ENCODE assay signal across 8 cellular contexts in genomic region chr5:55535199-55535905, GRCh38. TPM values are rescaled to one million over a fixed set of nuclear protein-coding genes. Genes with fewer than 3 reads are reported as not detected.
A peak's percentile ranks its signal among the peaks of the same experiment; 100 is the strongest.
DNase-seq lines count a peak whose midpoint lies in the region; ATAC-seq, FAIRE-seq and TF ChIP-seq lines count a peak whose summit lies in the region.

No MANE protein-coding gene starts in this region.

- no peaks in the 10 kb centered on the region for H3K27me3 Mint-ChIP-seq in brain

- peak overlapping the region; percentile 94 for H3K4me3 ChIP-seq in BJ (ENCODE audit: low read depth, low read length)

- no peaks in the 10 kb centered on the region for H3K9me3 Mint-ChIP-seq in brain

- no peaks in the 10 kb centered on the region for H3K9me3 ChIP-seq in KOPT-K1 (ENCODE audit: insufficient read depth, low read length, poor library complexity, severe bottlenecking)

- peak overlapping the region; percentile 84 to 99 (median 88) for H3K4me3 Mint-ChIP-seq in brain

- no peak for FAIRE-seq in urothelium cell line (lab: Jason Lieb, UNC)

- peaks cover 45% of the 10 kb centered on the region for H3K4me1 Mint-ChIP-seq in brain

- H3K27ac Mint-ChIP-seq in brain = peak overlapping the region; percentile 74 to 95 (median 93)

- DNase-seq in BJ (ENCODE audit: low read depth) = no peak
- no peak for DNase-seq in left colon
- DNase-seq in superior temporal gyrus (ENCODE audit: extremely low spot score) = peak; percentile 79
- no peak for DNase-seq in NOMO-1 (lab: John Stamatoyannopoulos, UW; ENCODE audit: unreplicated experiment in 2 of 2)
- no peak for DNase-seq in urothelium cell line (ENCODE audit: low spot score)

- peak overlapping the region; percentile 84 for H3K27ac ChIP-seq in KOPT-K1 (ENCODE audit: low read depth, low read length, poor library complexity, severe bottlenecking)

- TF ChIP-seq CTCF in BJ (IDR thresholded peaks at IDR 0.05; ENCODE audit: insufficient read depth, low read depth, low read length) (no peak), brain (conservative IDR thresholded peaks at IDR 0.05) (no peak)

- H3K27me3 ChIP-seq in BJ (ENCODE audit: control insufficient read depth, insufficient read depth, low read length) = no peaks in the 10 kb centered on the region

- H3K36me3 ChIP-seq in BJ (ENCODE audit: control insufficient read depth, insufficient read depth, low read length) (no peaks in the 10 kb centered on the region), KOPT-K1 (ENCODE audit: insufficient read depth, low read length) (no peaks in the 10 kb centered on the region)

- ATAC-seq in GM19438 (IDR thresholded peaks at IDR 0.05; ENCODE audit: low read depth, unreplicated experiment) (peak; percentile 8), left colon (peak; percentile 24)

- intact Hi-C loops in left colon (cut with DNase I, micrococcal nuclease) = no loop called here

- POLR2A ChIA-PET in BJ (lab: Charles Lee) = no interaction called here

- peaks cover 13% of the 10 kb centered on the region for H3K36me3 Mint-ChIP-seq in brain

- CTCF ChIA-PET in BJ (lab: Yijun Ruan, JAX) = interaction anchor here (0.8 kb wide), 1 partner anchor 157 kb away, joined by 3 read pairs; no protein-coding TSS in a partner anchor

RNA-seq across cellular contexts. Expression of gene PLPP1, which starts 0.6 kb away (rescaled TPM):
- polyA plus RNA-seq in BJ (2011; rRNA removed) = 43.1 and 55.8 TPM in 2 replicates
- 13.8 and 16.2 TPM in 2 replicates for polyA minus RNA-seq in BJ (2011; rRNA and poly(A)+ RNA removed)
- 39.5 TPM for polyA plus RNA-seq in brain (ENCODE audit: insufficient read depth, low read depth, low replicate concordance)
- total RNA-seq in left colon = 100 to 1,000 TPM in 1 of 2 donors, 10 to 100 TPM in 1; 69.7 to 109 TPM
